In genomic region chr11:94870422-94870821, GRCh38 we compare ENCODE assay signal across 33 cellular contexts.
"Had no signal": no experiment of that assay in that cellular context is flagged by ENCODE, and none has a peak within 500 bp of the region (broad histone marks: within the 10 kb centered on the region; RNA-seq: fewer than 3 reads in every experiment).

No MANE protein-coding gene starts in this region.

- H3K4me1 ChIP-seq: adrenal gland, body of pancreas, breast epithelium had no signal

- ATAC-seq: activated CD8-positive, alpha-beta T cell treated with anti-CD3 and anti-CD28 coated beads for 36 hours; activated naive CD4-positive, alpha-beta T cell treated with anti-CD3 and anti-CD28 coated beads, Interleukin-2, amount 50 U/mL, for 72 hours; activated T-cell treated with anti-CD3 and anti-CD28 coated beads, Interleukin-2, amount 50 U/mL, for 4 hours; activated T-cell treated with anti-CD3 and anti-CD28 coated beads, Interleukin-2, amount 50 U/mL, for 72 hours; activated T-helper 17 cell treated with anti-CD3 and anti-CD28 coated beads, Interleukin-2, amount 50 U/mL, for 72 hours; body of pancreas had no signal

- H3K27me3 ChIP-seq: adrenal gland, body of pancreas, brain microvascular endothelial cell, breast epithelium had no signal

- H3K4me3 Mint-ChIP-seq: activated B cell treated with CpG ODN at 0.5 μM for 24 hours; activated CD4-positive, alpha-beta memory T cell treated with anti-CD3 and anti-CD28 coated beads for 36 hours; activated CD4-positive, alpha-beta T cell treated with anti-CD3 and anti-CD28 coated beads, Interleukin-2, amount 10 ng/mL, durations not matched to agents 24 days and 14 days; activated CD8-positive, alpha-beta T cell treated with anti-CD3 and anti-CD28 coated beads for 36 hours; activated naive CD4-positive, alpha-beta T cell treated with anti-CD3 and anti-CD28 coated beads for 36 hours; activated naive CD8-positive, alpha-beta T cell treated with anti-CD3 and anti-CD28 coated beads for 36 hours; activated T-cell treated with anti-CD3 and anti-CD28 coated beads, Interleukin-2, amount 50 U/mL, for 4 hours; activated T-cell treated with anti-CD3 and anti-CD28 coated beads, Interleukin-2, amount 50 U/mL, for 72 hours; activated T-helper 1 cell treated with anti-CD3 and anti-CD28 coated beads, Interleukin-12 subunit alpha, Interleukin-12 subunit beta, Interleukin-2, Interleukin-4 antibody, amounts not matched to agents 30 ng/mL and 10 ng/mL and 1 ng/mL, durations not matched to agents 14 hours and 24 hours and 36 hours; activated T-helper 17 cell treated with anti-CD3 and anti-CD28 coated beads, Interleukin-2, amount 50 U/mL, for 72 hours; T-helper 1 cell treated with Interleukin-12 subunit alpha and Interleukin-12 subunit beta and Interleukin-4 antibody, amounts not matched to agents 30 μg/mL and 1 μg/mL, for 36 hours had no signal

- H3K27me3 Mint-ChIP-seq: activated B cell treated with CpG ODN at 0.5 μM for 24 hours; activated CD4-positive, alpha-beta T cell treated with anti-CD3 and anti-CD28 coated beads, Interleukin-2, amount 10 ng/mL, durations not matched to agents 24 days and 14 days; activated CD8-positive, alpha-beta T cell treated with anti-CD3 and anti-CD28 coated beads for 36 hours; activated naive CD8-positive, alpha-beta T cell treated with anti-CD3 and anti-CD28 coated beads for 36 hours had no signal

- H3K36me3 Mint-ChIP-seq: activated CD4-positive, alpha-beta memory T cell treated with anti-CD3 and anti-CD28 coated beads for 36 hours; activated naive CD4-positive, alpha-beta T cell treated with anti-CD3 and anti-CD28 coated beads, Interleukin-2, amount 50 U/mL, for 72 hours; activated naive CD8-positive, alpha-beta T cell treated with anti-CD3 and anti-CD28 coated beads for 36 hours had no signal

- H3K27ac ChIP-seq: adrenal gland, body of pancreas, brain microvascular endothelial cell, breast epithelium, cardiac muscle cell, VCaP had no signal

- H3K27ac Mint-ChIP-seq: activated B cell treated with CpG ODN at 0.5 μM for 24 hours; activated CD4-positive, alpha-beta memory T cell treated with anti-CD3 and anti-CD28 coated beads for 36 hours; activated CD4-positive, alpha-beta T cell treated with anti-CD3 and anti-CD28 coated beads, Interleukin-2, amount 10 ng/mL, durations not matched to agents 24 days and 14 days; activated CD8-positive, alpha-beta T cell treated with anti-CD3 and anti-CD28 coated beads for 36 hours; activated naive CD4-positive, alpha-beta T cell treated with anti-CD3 and anti-CD28 coated beads for 36 hours; activated naive CD4-positive, alpha-beta T cell treated with anti-CD3 and anti-CD28 coated beads, Interleukin-2, amount 50 U/mL, for 72 hours; activated naive CD8-positive, alpha-beta T cell treated with anti-CD3 and anti-CD28 coated beads for 36 hours; activated T-cell treated with anti-CD3 and anti-CD28 coated beads, Interleukin-2, amount 50 U/mL, for 72 hours; activated T-helper 1 cell treated with anti-CD3 and anti-CD28 coated beads, Interleukin-12 subunit alpha, Interleukin-12 subunit beta, Interleukin-2, Interleukin-4 antibody, amounts not matched to agents 30 ng/mL and 10 ng/mL and 1 ng/mL, durations not matched to agents 14 hours and 24 hours and 36 hours; activated T-helper 17 cell treated with anti-CD3 and anti-CD28 coated beads, Interleukin-2, amount 50 U/mL, for 72 hours; T-helper 1 cell treated with Interleukin-12 subunit alpha and Interleukin-12 subunit beta and Interleukin-4 antibody, amounts not matched to agents 30 μg/mL and 1 μg/mL, for 36 hours had no signal

- DNase-seq: activated B cell treated with CpG ODN at 0.5 μM for 24 hours; activated CD4-positive, alpha-beta memory T cell treated with anti-CD3 and anti-CD28 coated beads for 36 hours; activated CD4-positive, alpha-beta T cell treated with anti-CD3 and anti-CD28 coated beads for 4 hours; activated CD4-positive, alpha-beta T cell treated with anti-CD3 and anti-CD28 coated beads, Interleukin-2, amount 10 ng/mL, durations not matched to agents 24 days and 14 days; activated CD4-positive, alpha-beta T cell treated with anti-CD3 and anti-CD28 coated beads, Interleukin-2, amount 50 U/mL, for 1 hour; activated CD4-positive, alpha-beta T cell treated with anti-CD3 and anti-CD28 coated beads, Interleukin-2, amount 50 U/mL, for 4 hours; activated CD4-positive, CD25-positive, alpha-beta regulatory T cell treated with anti-CD3 and anti-CD28 coated beads, Interleukin-2, amount 50 U/mL, for 72 hours; activated CD8-positive, alpha-beta memory T cell treated with anti-CD3 and anti-CD28 coated beads, Interleukin-2, amount 50 U/mL, for 4 hours; activated CD8-positive, alpha-beta T cell treated with anti-CD3 and anti-CD28 coated beads for 36 hours; activated effector memory CD4-positive, alpha-beta T cell treated with anti-CD3 and anti-CD28 coated beads, Interleukin-2, amount 50 U/mL, for 16 hours; activated gamma-delta T cell treated with Interleukin-2 at 50 U/mL for 16 hours; activated naive CD4-positive, alpha-beta T cell; activated naive CD4-positive, alpha-beta T cell treated with anti-CD3 and anti-CD28 coated beads for 36 hours; activated naive CD4-positive, alpha-beta T cell treated with anti-CD3 and anti-CD28 coated beads, Interleukin-2, amount 50 U/mL, for 16 hours; activated naive CD8-positive, alpha-beta T cell treated with anti-CD3 and anti-CD28 coated beads for 36 hours; activated T-cell treated with anti-CD3 and anti-CD28 coated beads for 4 hours; activated T-cell treated with anti-CD3 and anti-CD28 coated beads, Interleukin-2, amount 50 U/mL, for 1 hour; activated T-cell treated with anti-CD3 and anti-CD28 coated beads, Interleukin-2, amount 50 U/mL, for 4 hours; activated T-cell treated with anti-CD3 and anti-CD28 coated beads, Interleukin-2, amount 50 U/mL, for 72 hours; adrenal gland; amniotic stem cell; aorta; body of pancreas; brain microvascular endothelial cell; caudate nucleus; T-helper 1 cell had no signal

- H3K4me3 ChIP-seq: adrenal gland, body of pancreas, breast epithelium, cardiac muscle cell had no signal

- H3K9me3 ChIP-seq: adrenal gland, body of pancreas, breast epithelium had no signal

- H3K4me1 Mint-ChIP-seq: activated B cell treated with CpG ODN at 0.5 μM for 24 hours; activated T-helper 17 cell treated with anti-CD3 and anti-CD28 coated beads, Interleukin-2, amount 50 U/mL, for 72 hours had no signal

- H3K36me3 ChIP-seq: breast epithelium, cardiac muscle cell had no signal
